8 cellular contexts compared by ENCODE assay signal in the genomic region with DNA sequence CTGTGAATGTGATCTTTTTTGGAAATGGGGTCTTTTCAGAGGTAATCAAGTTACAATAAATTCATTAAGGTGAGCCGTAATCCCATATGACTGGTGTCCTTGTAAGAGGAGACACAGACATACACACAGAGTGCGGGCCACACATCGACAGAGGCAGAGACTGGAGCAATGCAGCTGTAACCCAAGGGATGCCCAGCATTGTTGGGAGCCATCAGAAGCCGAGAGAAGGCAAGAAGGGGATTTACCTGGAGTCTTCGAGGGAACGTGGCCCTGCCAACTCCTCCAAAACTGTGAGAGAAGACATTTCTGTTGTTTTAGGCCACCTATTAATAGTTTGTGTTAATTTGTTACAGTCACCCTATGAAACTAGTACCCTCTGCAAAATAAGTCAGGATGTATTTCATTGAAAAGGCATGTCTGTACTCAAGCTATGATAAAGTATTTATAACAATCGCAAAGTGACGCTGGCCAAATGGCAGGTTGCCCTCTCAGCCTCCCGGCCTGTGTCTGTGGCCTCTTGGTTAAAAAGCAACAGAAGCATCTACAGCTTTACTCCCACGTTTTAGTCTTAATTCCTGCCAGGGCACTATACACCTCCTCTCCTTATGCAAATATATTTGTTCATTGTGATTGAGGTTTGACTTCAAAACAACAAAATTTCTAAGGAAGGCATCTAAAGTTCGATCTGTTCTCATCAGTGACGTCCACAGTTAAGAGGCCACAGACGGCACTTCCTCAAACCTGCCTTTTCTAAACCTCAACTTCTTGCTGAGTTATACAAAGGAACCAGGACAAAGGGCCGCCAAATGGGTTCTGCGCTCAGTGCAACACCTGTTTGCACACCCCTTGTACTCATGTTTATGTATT. TPM values are rescaled to one million over a fixed set of nuclear protein-coding genes. Genes with fewer than 3 reads are reported as not detected.
DNase-seq lines count a peak whose midpoint lies in the region; ATAC-seq, FAIRE-seq and TF ChIP-seq lines count a peak whose summit lies in the region.

No MANE protein-coding gene starts in this region.

- peak; percentile 19 to 41; a peak in 4 of 6 replicates for ATAC-seq in A549
- ATAC-seq in GM19463 (IDR thresholded peaks at IDR 0.05; ENCODE audit: unreplicated experiment), result peak; percentile 69
- peak; percentile 48 for ATAC-seq in left lobe of liver
- no peak for ATAC-seq in GM18873 (IDR thresholded peaks at IDR 0.05; ENCODE audit: low FRiP score, unreplicated experiment)
- ATAC-seq in HG02970 (IDR thresholded peaks at IDR 0.05; ENCODE audit: low FRiP score, unreplicated experiment), result no peak

- no peak for TF ChIP-seq POLR2A in A549 (IDR thresholded peaks at IDR 0.05; ENCODE audit: low read length)

- in situ Hi-C loops in astrocyte of the cerebellum (cut with HindIII; ENCODE audit: low sequenced_read_pairs), result no loop called here

- TF ChIP-seq CTCF in A549 (IDR thresholded peaks at IDR 0.05), result no peak
- no peak for TF ChIP-seq CTCF in astrocyte of the cerebellum (IDR thresholded peaks at IDR 0.05; ENCODE audit: low read depth, low read length, missing control alignments)

- no peak for TF ChIP-seq RAD21 in A549 (conservative IDR thresholded peaks at IDR 0.05 in 1 of 2, IDR thresholded peaks at IDR 0.05 in 1 of 2)

- POLR2A ChIA-PET in A549 (lab: Yijun Ruan, JAX), result interaction anchor here (1.3 kb wide), 1 partner anchor 47 kb away, joined by 4 read pairs; the partner anchor contains the start of gene HIPK2

- no peak for DNase-seq in A549 (ENCODE audit: low read depth in 1 of 2, low spot score in 1 of 2)
- DNase-seq in Jurkat, Clone E6-1 (ENCODE audit: low read depth, low spot score), result peak; percentile 56
- DNase-seq in astrocyte of the cerebellum (ENCODE audit: low read depth), result peak; percentile 73
- DNase-seq in left lobe of liver (ENCODE audit: low spot score), result peak; percentile 66
- DNase-seq in NCI-H1930 (lab: John Stamatoyannopoulos, UW), result no peak

- no peak for FAIRE-seq in A549 (lab: Jason Lieb, UNC)

- peaks cover 67% of the 10 kb centered on the region for H3K4me1 ChIP-seq in A549

- H3K4me3 ChIP-seq in A549 (peak overlapping the region; percentile 20; the same call in 1 of the 3 replicates), astrocyte of the cerebellum (ENCODE audit: low read depth, low read length) (no peak overlapping the region)
- no peak overlapping the region for H3K4me3 ChIP-seq in Jurkat, Clone E6-1 (ENCODE audit: low read length)

- H3K4me2 ChIP-seq in A549, result peak overlapping the region; percentile 80

- WGBS in A549 (ENCODE audit: missing lambda C conversion rate), result 70% methylated on average over 15 of the region's 15 CpGs

- CTCF ChIA-PET in A549 (lab: Yijun Ruan, JAX), result interaction anchor here (0.7 to 1.6 kb wide), 8 partner anchors 19 to 271 kb away, joined by 3 to 5 read pairs (median 4); no protein-coding TSS in a partner anchor

- TF ChIP-seq EP300 in A549 (IDR thresholded peaks at IDR 0.05), result no peak

- H3K27ac ChIP-seq in A549, result peak overlapping the region; percentile 77 to 83

- H3K9me3 ChIP-seq in A549, result peaks cover 10% of the 10 kb centered on the region; the same call in 1 of the 3 replicates

TF ChIP-seq in A549, 52 proteins besides CTCF, POLR2A, EP300 and RAD21:
- TF ChIP-seq HOXB13 (CRISPR knock-in tag; IDR thresholded peaks at IDR 0.05; ENCODE audit: low read depth) (no peak), HOXA7 (CRISPR knock-in tag; IDR thresholded peaks at IDR 0.05) (no peak), NPAS2 (CRISPR knock-in tag; IDR thresholded peaks at IDR 0.05; ENCODE audit: borderline replicate concordance) (no peak), ESRRA (IDR thresholded peaks at IDR 0.05; ENCODE audit: borderline replicate concordance, low read length) (no peak), CBX2 (IDR thresholded peaks at IDR 0.05; ENCODE audit: borderline replicate concordance, low read depth) (no peak), POLR2AphosphoS2 (conservative IDR thresholded peaks at IDR 0.05; ENCODE audit: low read length) (no peak), HEYL (CRISPR knock-in tag; IDR thresholded peaks at IDR 0.05) (no peak), KDM5A (IDR thresholded peaks at IDR 0.05) (no peak), PHF8 (IDR thresholded peaks at IDR 0.05; ENCODE audit: borderline replicate concordance, low read depth) (no peak), CHD4 (IDR thresholded peaks at IDR 0.05; ENCODE audit: borderline replicate concordance) (no peak), ZFP36 (IDR thresholded peaks at IDR 0.05; ENCODE audit: borderline replicate concordance, partially characterized antibody) (no peak), USF2 (IDR thresholded peaks at IDR 0.05) (no peak), RARB (CRISPR knock-in tag; IDR thresholded peaks at IDR 0.05) (no peak), FOSB (CRISPR knock-in tag; IDR thresholded peaks at IDR 0.05) (no peak), RCOR1 (IDR thresholded peaks at IDR 0.05; ENCODE audit: low read depth, low read length) (no peak), CHD2 (IDR thresholded peaks at IDR 0.05; ENCODE audit: low read length, partially characterized antibody) (no peak), JUN (IDR thresholded peaks at IDR 0.05) (no peak), NR3C1 (IDR thresholded peaks at IDR 0.05) (no peak), FOXS1 (CRISPR knock-in tag; IDR thresholded peaks at IDR 0.05) (no peak)
- TF ChIP-seq, protein P1, sequence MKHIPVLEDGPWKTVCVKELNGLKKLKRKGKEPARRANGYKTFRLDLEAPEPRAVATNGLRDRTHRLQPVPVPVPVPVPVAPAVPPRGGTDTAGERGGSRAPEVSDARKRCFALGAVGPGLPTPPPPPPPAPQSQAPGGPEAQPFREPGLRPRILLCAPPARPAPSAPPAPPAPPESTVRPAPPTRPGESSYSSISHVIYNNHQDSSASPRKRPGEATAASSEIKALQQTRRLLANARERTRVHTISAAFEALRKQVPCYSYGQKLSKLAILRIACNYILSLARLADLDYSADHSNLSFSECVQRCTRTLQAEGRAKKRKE (CRISPR knock-in tag; IDR thresholded peaks at IDR 0.05; ENCODE audit: low read depth), result no peak

RNA-seq across cellular contexts. Expression of gene HIPK2, which starts 46.8 kb away (rescaled TPM):
- polyA plus RNA-seq in A549 (2011; rRNA removed) (12.1 and 16.3 TPM in 2 replicates), A549 (2017; fragmentation: RNase III; extraction: RNeasy Plus Mini Kit Qiagen cat#74134 plus additional on column Dnase treatment) (10.5 to 13.1 TPM (median 11.3 TPM) in 3 replicates)
- polyA plus RNA-seq in A549 (2012; cell fraction: cytosol; rRNA removed), result 10.1 and 13.5 TPM in 2 replicates
- 9.9 and 11.2 TPM in 2 replicates for polyA plus RNA-seq in A549 (2012; cell fraction: nucleus; rRNA removed)
- 32.7 and 34.1 TPM in 2 replicates for polyA minus RNA-seq in A549 (2011; rRNA and poly(A)+ RNA removed)
- polyA plus RNA-seq in Jurkat, Clone E6-1 (2012; ENCODE audit: insufficient read depth, insufficient read length), result 4.2 TPM
- total RNA-seq in left lobe of liver, result 63.7 TPM

Comparison
In these comparisons a context has a peak if more than half of its experiments do, and no peak if none do; other contexts are left out.
1. ATAC-seq: peak in A549 (2 of 2), GM19463 (single experiment) and left lobe of liver (single experiment); none in GM18873 (single experiment) and HG02970 (single experiment).
2. DNase-seq: peak in Jurkat, Clone E6-1 (single experiment), astrocyte of the cerebellum (single experiment) and left lobe of liver (single experiment); none in A549 (0 of 2) and NCI-H1930 (0 of 2).